8 cellular contexts compared by ENCODE assay signal in the genomic region with DNA sequence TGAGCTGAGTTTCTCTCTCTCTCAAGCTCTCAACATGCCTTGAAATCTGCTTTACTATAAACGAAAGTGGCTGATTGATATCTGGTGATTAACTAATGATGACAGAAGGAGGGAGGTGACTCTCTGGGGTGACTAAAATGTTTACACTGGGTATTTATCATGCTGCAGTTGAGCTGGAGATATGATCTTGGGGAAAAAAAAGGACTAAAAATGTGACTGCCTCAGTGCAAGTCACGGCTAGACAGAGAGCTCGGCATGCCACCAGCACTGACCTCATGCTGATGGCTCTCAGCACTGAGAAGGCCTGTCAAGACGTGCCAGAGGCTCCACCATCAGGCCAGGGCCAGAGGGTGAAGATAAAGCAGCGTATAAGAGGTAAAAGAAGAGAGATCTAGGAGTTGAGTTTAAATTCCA.
DNase-seq lines count a peak whose midpoint lies in the region; ATAC-seq and TF ChIP-seq lines count a peak whose summit lies in the region.

No MANE protein-coding gene starts in this region.

- H3K4me3 ChIP-seq in astrocyte of the cerebellum (ENCODE audit: low read depth, low read length) (no peak overlapping the region), upper lobe of right lung (no peak overlapping the region)

- in situ Hi-C loops in astrocyte of the cerebellum (cut with HindIII; ENCODE audit: low sequenced_read_pairs) = no loop called here

- H3K4me1 ChIP-seq in upper lobe of right lung = no peaks in the 10 kb centered on the region

- DNase-seq in SIG-M5 treated with dmso at 0.1 percent for 504 hours (lab: John Stamatoyannopoulos, UW; ENCODE audit: unreplicated experiment) (peak; percentile 46), SIG-M5 (lab: John Stamatoyannopoulos, UW) (no peak), astrocyte of the cerebellum (ENCODE audit: low read depth) (peak; percentile 12), islet precursor cell (peak; percentile 92), upper lobe of right lung (peak; percentile 70), dermis blood vessel endothelial cell (no peak), NCI-H1436 (lab: John Stamatoyannopoulos, UW) (no peak)

- H3K36me3 ChIP-seq in upper lobe of right lung = no peaks in the 10 kb centered on the region

- peaks cover 5% of the 10 kb centered on the region for H3K27me3 ChIP-seq in upper lobe of right lung

- no peaks in the 10 kb centered on the region for H3K9me3 ChIP-seq in upper lobe of right lung

- ATAC-seq in upper lobe of right lung (peak; percentile 93), HG03097 (IDR thresholded peaks at IDR 0.05; ENCODE audit: low FRiP score, unreplicated experiment) (no peak)

- intact Hi-C loops in upper lobe of right lung (cut with DNase I) = no loop called here

- H3K27ac ChIP-seq in upper lobe of right lung = no peak overlapping the region

- TF ChIP-seq CTCF in astrocyte of the cerebellum (IDR thresholded peaks at IDR 0.05; ENCODE audit: low read depth, low read length, missing control alignments) = peak; percentile 18
- TF ChIP-seq CTCF in upper lobe of right lung (IDR thresholded peaks at IDR 0.05) = peak; percentile 22

Comparison
In these comparisons a context has a peak if more than half of its experiments do, and no peak if none do; other contexts are left out.
1. DNase-seq: peak in SIG-M5 treated with dmso at 0.1 percent for 504 hours (single experiment), astrocyte of the cerebellum (single experiment), islet precursor cell (single experiment) and upper lobe of right lung (single experiment); none in SIG-M5 (single experiment), dermis blood vessel endothelial cell (single experiment) and NCI-H1436 (single experiment).